ENCODE assay signal across 11 cellular contexts in the genomic region with DNA sequence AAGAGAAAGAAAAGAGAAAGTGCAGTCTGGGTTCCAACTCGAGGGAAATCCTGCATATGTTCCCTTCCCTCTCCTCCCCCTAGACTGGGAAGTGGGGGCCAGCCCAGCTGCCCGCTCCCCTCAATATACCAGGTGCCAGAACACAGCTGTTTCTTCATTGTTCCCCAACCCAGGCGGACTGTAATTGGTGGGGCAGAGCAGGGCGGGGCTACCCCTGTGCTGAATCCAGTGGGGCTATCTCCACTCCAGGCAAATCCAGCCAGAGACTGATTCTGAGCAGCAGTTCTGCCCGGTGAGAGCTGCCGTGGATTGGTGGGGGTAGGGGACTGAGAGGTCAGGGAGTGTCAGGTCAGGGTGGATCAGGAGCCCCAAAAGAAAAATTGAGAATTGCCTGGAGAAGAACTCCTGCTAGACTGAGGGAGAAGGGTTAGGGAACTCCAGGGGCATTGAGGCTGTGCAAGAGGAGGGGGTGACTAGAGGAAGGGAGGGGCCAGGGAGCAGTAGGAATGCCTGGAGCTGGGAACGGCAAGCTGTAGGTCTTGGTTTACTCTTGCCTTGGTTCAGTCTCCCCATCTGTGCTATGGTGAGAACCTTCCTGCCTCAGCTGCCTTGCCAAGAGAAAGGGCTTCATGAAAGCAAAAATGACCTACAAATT. TPM values are rescaled to one million over a fixed set of nuclear protein-coding genes. Genes with fewer than 3 reads are reported as not detected.
DNase-seq lines count a peak whose midpoint lies in the region; ATAC-seq, FAIRE-seq and TF ChIP-seq lines count a peak whose summit lies in the region.
"Had no signal": no experiment of that assay in that cellular context is flagged by ENCODE, and none has a peak within 500 bp of the region (broad histone marks: within the 10 kb centered on the region; RNA-seq: fewer than 3 reads in every experiment).

TSS of gene MYMX (plus strand) at position 250 of the 655 bp plus-strand sequence. CDS start 546 bp downstream, outside the sequence.

- CTCF ChIA-PET in OCI-LY7 (lab: Charles Lee; ENCODE audit: unreplicated experiment) = no interaction called here

- ATAC-seq in naive thymus-derived CD8-positive, alpha-beta T cell = no peak
- ATAC-seq: activated CD8-positive, alpha-beta T cell treated with anti-CD3 and anti-CD28 coated beads, Interleukin-2, amount 10 ng/mL, durations not matched to agents 7 days and 5 days had no signal

- H3K27ac Mint-ChIP-seq in naive thymus-derived CD8-positive, alpha-beta T cell = no peak within 1 kb of the TSS
- H3K27ac Mint-ChIP-seq: activated CD8-positive, alpha-beta T cell treated with anti-CD3 and anti-CD28 coated beads, Interleukin-2, amount 10 ng/mL, durations not matched to agents 7 days and 5 days had no signal

- no peak for TF ChIP-seq POLR2A in H54 (IDR thresholded peaks at IDR 0.05; ENCODE audit: low read depth, low read length)

- peak; percentile 55 for DNase-seq in DMS 273 treated with DMSO at 0.1 percent for 48 hours (lab: John Stamatoyannopoulos, UW)
- no peak for DNase-seq in OCI-LY7 (ENCODE audit: low spot score)
- peak; percentile 46 for DNase-seq in left ventricle myocardium inferior
- DNase-seq in NCI-H187 (lab: John Stamatoyannopoulos, UW) = no peak
- DNase-seq in globus pallidus (ENCODE audit: low spot score) = no peak
- DNase-seq in naive thymus-derived CD8-positive, alpha-beta T cell = no peak
- no peak for DNase-seq in H54 (ENCODE audit: insufficient read length, low spot score)
- DNase-seq: activated CD8-positive, alpha-beta T cell treated with anti-CD3 and anti-CD28 coated beads, Interleukin-2, amount 10 ng/mL, durations not matched to agents 7 days and 5 days; central memory CD4-positive, alpha-beta T cell; SHP77 treated with DMSO at 0.1 percent for 48 hours had no signal

- H3K9me2 ChIP-seq in OCI-LY7 (ENCODE audit: insufficient read depth, low read length) = no peaks in the 10 kb centered on the region

- H3K4me3 ChIP-seq in OCI-LY7 (ENCODE audit: low read depth, low read length, poor library complexity, severe bottlenecking) (no peak within 1 kb of the TSS), left ventricle myocardium inferior (peak within 1 kb of the TSS; percentile 22), rectal smooth muscle tissue (ENCODE audit: low read length) (no peak within 1 kb of the TSS)

- H3K27ac ChIP-seq in OCI-LY7 (ENCODE audit: low read depth, low read length, poor library complexity, severe bottlenecking) = no peak within 1 kb of the TSS
- peak within 1 kb of the TSS; percentile 98 for H3K27ac ChIP-seq in left ventricle myocardium inferior (replicated peaks)
- peak within 1 kb of the TSS; percentile 85 for H3K27ac ChIP-seq in rectal smooth muscle tissue (ENCODE audit: low read depth, low read length)

- no peak for TF ChIP-seq CTCF in OCI-LY7 (conservative IDR thresholded peaks at IDR 0.05; ENCODE audit: low read length)
- TF ChIP-seq CTCF in left ventricle myocardium inferior (IDR thresholded peaks at IDR 0.05; ENCODE audit: borderline replicate concordance) = no peak

- no peak within 1 kb of the TSS; the same call in 1 of the 2 replicates for H2AFZ ChIP-seq in OCI-LY7 (ENCODE audit: low read length)

- H3K27me3 ChIP-seq in left ventricle myocardium inferior (ENCODE audit: low read depth) (no peaks in the 10 kb centered on the region), rectal smooth muscle tissue (ENCODE audit: control insufficient read depth, insufficient read depth, low read length) (no peaks in the 10 kb centered on the region)

- H3K79me2 ChIP-seq in OCI-LY7 (ENCODE audit: insufficient read depth, low read depth, low read length) = no peaks in the 10 kb centered on the region

- no peak within 1 kb of the TSS for H3K9ac ChIP-seq in rectal smooth muscle tissue (ENCODE audit: low read length)

- H3K4me1 Mint-ChIP-seq in naive thymus-derived CD8-positive, alpha-beta T cell = peaks cover 5 to 26% (median 18%) of the 10 kb centered on the region in 4 donors

- intact Hi-C loops in OCI-LY7 (cut with micrococcal nuclease; ENCODE audit: unreplicated experiment) = no loop called here
- intact Hi-C loops in left ventricle myocardium inferior (cut with micrococcal nuclease) = no loop called here

- H3K4me1 ChIP-seq in OCI-LY7 (ENCODE audit: insufficient read depth, low read length, poor library complexity, severe bottlenecking) (peaks cover 45% of the 10 kb centered on the region), left ventricle myocardium inferior (peaks cover 61% of the 10 kb centered on the region), rectal smooth muscle tissue (ENCODE audit: control insufficient read depth, insufficient read depth, low read length) (peaks cover 29% of the 10 kb centered on the region)

- POLR2A ChIA-PET in OCI-LY7 (lab: Charles Lee) = interaction anchor here (0.6 kb wide), 1 partner anchor 31 kb away, joined by 4 read pairs; no protein-coding TSS in a partner anchor
- POLR2A ChIA-PET in naive thymus-derived CD8-positive, alpha-beta T cell (lab: Charles Lee) = interaction anchor here (0.7 kb wide), 1 partner anchor 39 kb away, joined by 4 read pairs; no protein-coding TSS in a partner anchor

- no peaks in the 10 kb centered on the region for H3K36me3 Mint-ChIP-seq in naive thymus-derived CD8-positive, alpha-beta T cell

- H3K9me3 Mint-ChIP-seq in naive thymus-derived CD8-positive, alpha-beta T cell = no peaks in the 10 kb centered on the region

- peak within 1 kb of the TSS; percentile 28 for H3K4me2 ChIP-seq in OCI-LY7 (ENCODE audit: low read length)

- peaks cover 0 to 7% (median 4%) of the 10 kb centered on the region in 5 donors for H3K27me3 Mint-ChIP-seq in naive thymus-derived CD8-positive, alpha-beta T cell

- no peak within 1 kb of the TSS for H3K4me3 Mint-ChIP-seq in naive thymus-derived CD8-positive, alpha-beta T cell
- H3K4me3 Mint-ChIP-seq: activated CD8-positive, alpha-beta T cell treated with anti-CD3 and anti-CD28 coated beads, Interleukin-2, amount 10 ng/mL, durations not matched to agents 7 days and 5 days had no signal

- H3K36me3 ChIP-seq in OCI-LY7 (ENCODE audit: insufficient read depth, low read length) = no peaks in the 10 kb centered on the region
- no peaks in the 10 kb centered on the region for H3K36me3 ChIP-seq in left ventricle myocardium inferior
- H3K36me3 ChIP-seq in rectal smooth muscle tissue (ENCODE audit: control insufficient read depth, insufficient read depth, low read length) = no peaks in the 10 kb centered on the region

- no peaks in the 10 kb centered on the region for H3K9me3 ChIP-seq in OCI-LY7 (ENCODE audit: low read length)
- no peaks in the 10 kb centered on the region for H3K9me3 ChIP-seq in left ventricle myocardium inferior (replicated peaks)

- FAIRE-seq in H54 (lab: Jason Lieb, UNC) = no peak

- no TSS peak for BruUV-seq in OCI-LY7 (replicated peaks; lab: Mats Ljungman, UMichigan)

- no peaks in the 10 kb centered on the region for H4K20me1 ChIP-seq in OCI-LY7 (ENCODE audit: insufficient read depth, low read length)

RNA-seq across cellular contexts. Expression of gene MYMX, which starts in this region (rescaled TPM):
- not detected in 2 replicates for total RNA-seq in OCI-LY7 (2014; rRNA removed; shearing (Covaris generic))
- total RNA-seq in OCI-LY7 (2022) (not detected in 2 replicates), left ventricle myocardium inferior (0.36 TPM)
- total RNA-seq in naive thymus-derived CD8-positive, alpha-beta T cell = not detected
- not detected for polyA plus RNA-seq in naive thymus-derived CD8-positive, alpha-beta T cell
- total RNA-seq: activated CD8-positive, alpha-beta T cell treated with anti-CD3 and anti-CD28 coated beads, Interleukin-2, amount 10 ng/mL, durations not matched to agents 7 days and 5 days had no signal

Comparison
In these comparisons a context has a peak if more than half of its experiments do, and no peak if none do; other contexts are left out.
1. Peak in DNase-seq, H3K4me3 ChIP-seq and H3K27ac ChIP-seq in left ventricle myocardium inferior; RNA of the gene not detected or under 1 TPM.